In genomic region chr1:204126367-204126766, GRCh38 we compare ENCODE assay signal across 1 cellular context.
TF ChIP-seq lines count a peak whose summit lies in the region.

No MANE protein-coding gene starts in this region.

TF ChIP-seq in IMR-90, 13 proteins besides CTCF, POLR2A, EP300 and RAD21:
- TF ChIP-seq MAFK (IDR thresholded peaks at IDR 0.05; ENCODE audit: low read depth, low read length) (no peak), BHLHE40 (IDR thresholded peaks at IDR 0.05; ENCODE audit: low read depth, low read length) (no peak), FOS (IDR thresholded peaks at IDR 0.05; ENCODE audit: low read depth, low read length) (no peak), ELK1 (IDR thresholded peaks at IDR 0.05; ENCODE audit: borderline replicate concordance, low read depth, low read length) (no peak), CHD1 (IDR thresholded peaks at IDR 0.05; ENCODE audit: low read depth, low read length) (no peak), RCOR1 (IDR thresholded peaks at IDR 0.05; ENCODE audit: insufficient replicate concordance, low read length) (no peak), MXI1 (IDR thresholded peaks at IDR 0.05; ENCODE audit: borderline replicate concordance, low read depth, low read length) (no peak), USF2 (IDR thresholded peaks at IDR 0.05; ENCODE audit: low read depth, low read length) (no peak), MAZ (IDR thresholded peaks at IDR 0.05; ENCODE audit: borderline replicate concordance, low read depth, low read length) (no peak), NFE2L2 (IDR thresholded peaks at IDR 0.05; ENCODE audit: low read depth, low read length) (no peak), CEBPB (IDR thresholded peaks at IDR 0.05; ENCODE audit: low read depth, low read length) (no peak), RFX5 (IDR thresholded peaks at IDR 0.05; ENCODE audit: low read depth, low read length) (no peak), SMC3 (IDR thresholded peaks at IDR 0.05; ENCODE audit: low read depth, low read length) (no peak)
